14 cellular contexts compared by ENCODE assay signal in genomic region chr10:128568491-128568890, GRCh38.
A peak's percentile ranks its signal among the peaks of the same experiment; 100 is the strongest.
DNase-seq lines count a peak whose midpoint lies in the region; TF ChIP-seq lines count a peak whose summit lies in the region.
"Had no signal": no experiment of that assay in that cellular context is flagged by ENCODE, and none has a peak within 500 bp of the region (broad histone marks: within the 10 kb centered on the region; RNA-seq: fewer than 3 reads in every experiment).

No MANE protein-coding gene starts in this region.

- intact Hi-C loops in breast epithelium (cut with DNase I; ENCODE audit: low total_unique reads) (no loop called here), MCF 10A (cut with micrococcal nuclease) (no loop called here), stomach (cut with DNase I; ENCODE audit: low total_unique reads) (no loop called here)

- no peaks in the 10 kb centered on the region for H3K9me3 Mint-ChIP-seq in MCF 10A (ENCODE audit: unreplicated experiment)
- H3K9me3 Mint-ChIP-seq in glutamatergic neuron (ENCODE audit: unreplicated experiment), result peaks cover 17% of the 10 kb centered on the region
- H3K9me3 Mint-ChIP-seq: CD4-positive, alpha-beta T cell had no signal

- DNase-seq in breast epithelium (ENCODE audit: low spot score in 2 of 2) (no peak), MCF 10A (ENCODE audit: unreplicated experiment) (no peak), glutamatergic neuron (no peak), stomach (no peak), Peyer's patch (no peak), coronary artery (ENCODE audit: low spot score) (no peak)
- DNase-seq: AML-193; Caco-2; CD4-positive, alpha-beta T cell had no signal

- H3K4me3 Mint-ChIP-seq in MCF 10A (ENCODE audit: unreplicated experiment) (no peak overlapping the region), glutamatergic neuron (ENCODE audit: unreplicated experiment) (peak overlapping the region; percentile 77)
- H3K4me3 Mint-ChIP-seq: CD4-positive, alpha-beta T cell had no signal

- no peak overlapping the region for H3K9ac ChIP-seq in skeletal muscle tissue (ENCODE audit: low read depth in 1 of 3, low read length in 3 of 3)

- no peak overlapping the region for H3K27ac ChIP-seq in breast epithelium
- no peak overlapping the region for H3K27ac ChIP-seq in skeletal muscle tissue (ENCODE audit: low read depth, low read length)
- no peak overlapping the region for H3K27ac ChIP-seq in stomach
- H3K27ac ChIP-seq in Peyer's patch, result no peak overlapping the region
- no peak overlapping the region for H3K27ac ChIP-seq in coronary artery
- H3K27ac ChIP-seq: 22Rv1, A549, C4-2B had no signal

- no peaks in the 10 kb centered on the region for H3K27me3 ChIP-seq in breast epithelium
- H3K27me3 ChIP-seq in skeletal muscle tissue (ENCODE audit: control insufficient read depth in 3 of 3, insufficient read depth in 3 of 3, low read length in 3 of 3), result peaks cover 7 to 26% (median 20%) of the 10 kb centered on the region in 3 donors
- H3K27me3 ChIP-seq in stomach, result peaks cover 0 to 26% (median 0%) of the 10 kb centered on the region in 3 donors
- no peaks in the 10 kb centered on the region for H3K27me3 ChIP-seq in Peyer's patch

- BruUV-seq in MCF 10A (replicated peaks; lab: Mats Ljungman, UMichigan), result no TSS peak

- H3K27ac Mint-ChIP-seq in MCF 10A (ENCODE audit: low read depth, unreplicated experiment), result no peak overlapping the region
- peak overlapping the region; percentile 95 for H3K27ac Mint-ChIP-seq in glutamatergic neuron (ENCODE audit: unreplicated experiment)
- H3K27ac Mint-ChIP-seq: CD4-positive, alpha-beta T cell had no signal

- H3K27me3 Mint-ChIP-seq in MCF 10A (ENCODE audit: insufficient read depth, unreplicated experiment), result no peaks in the 10 kb centered on the region
- H3K27me3 Mint-ChIP-seq in glutamatergic neuron (ENCODE audit: unreplicated experiment), result peaks cover 10% of the 10 kb centered on the region
- H3K27me3 Mint-ChIP-seq: CD4-positive, alpha-beta T cell had no signal

- H3K4me1 ChIP-seq in breast epithelium (no peaks in the 10 kb centered on the region), skeletal muscle tissue (ENCODE audit: control insufficient read depth in 3 of 3, insufficient read depth in 3 of 3, low read length in 3 of 3) (peaks cover 4 to 10% (median 8%) of the 10 kb centered on the region in 3 donors), stomach (no peaks in the 10 kb centered on the region), Peyer's patch (no peaks in the 10 kb centered on the region)
- H3K4me1 ChIP-seq: A549, Caco-2, HAP-1 had no signal

- H3K9me3 ChIP-seq in breast epithelium, result no peaks in the 10 kb centered on the region
- H3K9me3 ChIP-seq in skeletal muscle tissue (ENCODE audit: control insufficient read depth in 3 of 3, low read length in 3 of 3), result no peaks in the 10 kb centered on the region
- H3K9me3 ChIP-seq in stomach, result no peaks in the 10 kb centered on the region
- no peaks in the 10 kb centered on the region for H3K9me3 ChIP-seq in Peyer's patch
- H3K9me3 ChIP-seq: A549, Caco-2, HAP-1 had no signal

- no peak for TF ChIP-seq EP300 in stomach (IDR thresholded peaks at IDR 0.05)

- H3K36me3 Mint-ChIP-seq in MCF 10A (ENCODE audit: insufficient read depth, unreplicated experiment), result no peaks in the 10 kb centered on the region
- peaks cover 4% of the 10 kb centered on the region for H3K36me3 Mint-ChIP-seq in glutamatergic neuron (ENCODE audit: unreplicated experiment)

- 86 to 88% (median 87%) methylated on average over 13 of the region's 13 CpGs for WGBS in stomach, 5 donors

- TF ChIP-seq CTCF in breast epithelium (IDR thresholded peaks at IDR 0.05), result no peak
- TF ChIP-seq CTCF in MCF 10A (IDR thresholded peaks at IDR 0.05; ENCODE audit: unreplicated experiment), result no peak
- TF ChIP-seq CTCF in glutamatergic neuron (IDR thresholded peaks at IDR 0.05; ENCODE audit: partially characterized antibody, unreplicated experiment), result no peak
- TF ChIP-seq CTCF in stomach (IDR thresholded peaks at IDR 0.05), result no peak
- TF ChIP-seq CTCF in Peyer's patch (IDR thresholded peaks at IDR 0.05), result no peak
- TF ChIP-seq CTCF in coronary artery (IDR thresholded peaks at IDR 0.05), result no peak

- POLR2A ChIA-PET in MCF 10A (lab: Yijun Ruan, JAX), result interaction anchor here (0.8 kb wide), 1 partner anchor 176 kb away, joined by 3 read pairs; no protein-coding TSS in a partner anchor

- CTCF ChIA-PET in MCF 10A (lab: Yijun Ruan, JAX), result no interaction called here

- H3K36me3 ChIP-seq in breast epithelium (no peaks in the 10 kb centered on the region), skeletal muscle tissue (ENCODE audit: control insufficient read depth in 3 of 3, insufficient read depth in 3 of 3, low read length in 3 of 3) (no peaks in the 10 kb centered on the region), stomach (no peaks in the 10 kb centered on the region), Peyer's patch (no peaks in the 10 kb centered on the region)
- H3K36me3 ChIP-seq: HAP-1 had no signal

- H3K4me1 Mint-ChIP-seq in MCF 10A (ENCODE audit: insufficient read depth, unreplicated experiment), result no peaks in the 10 kb centered on the region
- H3K4me1 Mint-ChIP-seq in glutamatergic neuron (ENCODE audit: low read depth, unreplicated experiment), result peaks cover 53% of the 10 kb centered on the region

- H3K4me3 ChIP-seq in breast epithelium (peak overlapping the region in 2 of 3 donors; percentile 4 to 32), skeletal muscle tissue (ENCODE audit: low read length in 3 of 3) (peak overlapping the region in 2 of 3 donors; percentile 37 to 49), stomach (no peak overlapping the region), Peyer's patch (no peak overlapping the region), coronary artery (no peak overlapping the region)
- H3K4me3 ChIP-seq: A549, HAP-1 had no signal

- TF ChIP-seq POLR2A in breast epithelium (IDR thresholded peaks at IDR 0.05) (no peak), stomach (IDR thresholded peaks at IDR 0.05) (no peak), Peyer's patch (IDR thresholded peaks at IDR 0.05) (no peak)

Comparison
In these comparisons a context has a peak if more than half of its experiments do, and no peak if none do; other contexts are left out.
1. H3K4me3 ChIP-seq: peak in breast epithelium (2 of 3) and skeletal muscle tissue (2 of 3); none in stomach (0 of 4), Peyer's patch (0 of 4) and coronary artery (single experiment).